8 cellular contexts compared by ENCODE assay signal in genomic region chr19:5719961-5720790, GRCh38. TPM values are rescaled to one million over a fixed set of nuclear protein-coding genes. Genes with fewer than 3 reads are reported as not detected.
DNase-seq lines count a peak whose midpoint lies in the region; TF ChIP-seq lines count a peak whose summit lies in the region.

Gene CATSPERD (plus strand): TSS chr19:5720637. CDS start chr19:5720738, 101 bp downstream.
Gene LONP1 (minus strand): TSS chr19:5720146. CDS start chr19:5720132, 14 bp downstream.

- H3K27ac Mint-ChIP-seq in neural crest cell (ENCODE audit: unreplicated experiment): peak within 1 kb of the TSS; percentile 94

- H3K4me3 ChIP-seq in HAP-1 (peak within 1 kb of the TSS; percentile 60), MG63 (peak within 1 kb of the TSS; percentile 72), foreskin fibroblast (ENCODE audit: low read depth in 1 of 2, low read length in 2 of 2) (peak within 1 kb of the TSS; percentile 89 to 99), stomach smooth muscle (ENCODE audit: low read length in 2 of 2) (peak within 1 kb of the TSS; percentile 97 to 98)

- peak within 1 kb of the TSS; percentile 90 for H3K27ac ChIP-seq in stomach smooth muscle (ENCODE audit: low read length)

- peak; percentile 93 for TF ChIP-seq CTCF in foreskin fibroblast (IDR thresholded peaks at IDR 0.05; ENCODE audit: low read depth, low read length)
- TF ChIP-seq CTCF in neural crest cell (conservative IDR thresholded peaks at IDR 0.05): peak; percentile 84

- H3K4me1 Mint-ChIP-seq in neural crest cell: peaks cover 13% of the 10 kb centered on the region

- H3K4me3 Mint-ChIP-seq in neural crest cell: peak within 1 kb of the TSS; percentile 98

- peak; percentile 94 for DNase-seq in GF-D8 (lab: John Stamatoyannopoulos, UW)
- peak; percentile 96 to 98 for DNase-seq in HAP-1 (ENCODE audit: low spot score in 2 of 2)
- DNase-seq in MG63: peak; percentile 94
- peak; percentile 93 for DNase-seq in SHP77 treated with DMSO at 0.1 percent for 48 hours (lab: John Stamatoyannopoulos, UW)
- peak; percentile 97 for DNase-seq in activated gamma-delta T cell treated with anti-CD3 and anti-CD28 coated beads, Interleukin-2, amount 50 U/mL, for 16 hours (ENCODE audit: low read depth)
- peak; percentile 99 to 100 for DNase-seq in foreskin fibroblast
- peak; percentile 99 for DNase-seq in neural crest cell (ENCODE audit: low read depth, low spot score)

- no peaks in the 10 kb centered on the region for H3K36me3 Mint-ChIP-seq in neural crest cell (ENCODE audit: low read depth)

- H3K9me3 Mint-ChIP-seq in neural crest cell: no peaks in the 10 kb centered on the region

- in situ Hi-C loops in HAP-1 (cut with MboI; ENCODE audit: low sequenced_read_pairs): no loop called here

- peaks cover 4% of the 10 kb centered on the region for H3K27me3 Mint-ChIP-seq in neural crest cell (ENCODE audit: low read depth)

- peak within 1 kb of the TSS; percentile 77 to 84 for H3K9ac ChIP-seq in stomach smooth muscle (ENCODE audit: low read length in 2 of 2)

- H3K9me3 ChIP-seq in HAP-1: no peaks in the 10 kb centered on the region
- H3K9me3 ChIP-seq in MG63: no peaks in the 10 kb centered on the region
- no peaks in the 10 kb centered on the region for H3K9me3 ChIP-seq in stomach smooth muscle (ENCODE audit: control insufficient read depth in 2 of 2, low read length in 2 of 2)

- H3K36me3 ChIP-seq in HAP-1 (replicated peaks): peaks cover 17% of the 10 kb centered on the region
- peaks cover 12% of the 10 kb centered on the region for H3K36me3 ChIP-seq in MG63
- H3K36me3 ChIP-seq in stomach smooth muscle (ENCODE audit: control insufficient read depth in 2 of 2, insufficient read depth in 2 of 2, low read length in 2 of 2): peaks cover 4 to 6% of the 10 kb centered on the region in 2 donors

- H3K4me1 ChIP-seq in HAP-1 (peaks cover 19% of the 10 kb centered on the region), stomach smooth muscle (ENCODE audit: control insufficient read depth, insufficient read depth, low read length) (peaks cover 28% of the 10 kb centered on the region)

- H3K27me3 ChIP-seq in HAP-1 (ENCODE audit: low read depth) (no peaks in the 10 kb centered on the region), MG63 (no peaks in the 10 kb centered on the region), stomach smooth muscle (ENCODE audit: control insufficient read depth in 1 of 2, insufficient read depth in 2 of 2, low read length in 2 of 2) (no peaks in the 10 kb centered on the region)

RNA-seq across cellular contexts. Expression of gene CATSPERD, which starts in this region (rescaled TPM):
- not detected in 2 replicates for total RNA-seq in MG63 (2014; rRNA removed; shearing (Covaris generic); ENCODE audit: low replicate concordance)
- not detected in 2 replicates for total RNA-seq in neural crest cell

RNA-seq across cellular contexts. Expression of gene LONP1, which starts in this region (rescaled TPM):
- total RNA-seq in MG63 (2014; rRNA removed; shearing (Covaris generic); ENCODE audit: low replicate concordance): 45.3 and 79.2 TPM in 2 replicates
- total RNA-seq in neural crest cell: 89.9 and 93.2 TPM in 2 replicates

Comparison
In these comparisons a context has a peak if more than half of its experiments do, and no peak if none do; other contexts are left out.
1. Peak in every context shown above with its lines: DNase-seq, H3K4me3 ChIP-seq and H3K27ac ChIP-seq.